ENCODE assay signal across 1 cellular context in the genomic region with DNA sequence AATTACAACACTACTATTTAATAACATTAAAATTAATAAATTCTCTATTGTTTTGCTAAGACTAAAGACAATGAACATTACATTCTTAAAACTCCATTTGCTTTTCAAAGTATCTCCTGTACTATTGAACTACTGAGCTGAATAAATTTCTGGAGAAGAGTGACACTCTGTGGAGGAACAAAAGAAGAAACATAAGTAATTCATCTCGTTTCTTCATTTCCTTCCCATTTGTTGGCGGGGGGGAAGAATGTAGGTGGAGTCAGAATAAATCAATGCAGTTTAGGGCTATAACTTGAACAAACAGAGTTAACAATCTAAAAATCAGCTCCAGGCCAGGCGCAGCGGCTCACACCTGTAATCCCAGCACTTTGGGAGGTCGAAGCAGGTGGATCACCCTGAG.
TF ChIP-seq lines count a peak whose summit lies in the region.

No MANE protein-coding gene starts in this region.

TF ChIP-seq in HepG2, 621 proteins besides CTCF, POLR2A, EP300 and RAD21 (continued from another document):
- TF ChIP-seq REXO4 (CRISPR knock-in tag; IDR thresholded peaks at IDR 0.05; ENCODE audit: borderline replicate concordance) (no peak), ZBTB42 (CRISPR knock-in tag; IDR thresholded peaks at IDR 0.05) (no peak), ZFP37 (CRISPR knock-in tag; IDR thresholded peaks at IDR 0.05; ENCODE audit: borderline replicate concordance) (no peak), ZNF615 (CRISPR knock-in tag; IDR thresholded peaks at IDR 0.05; ENCODE audit: borderline replicate concordance) (no peak), SOX5 (CRISPR knock-in tag; IDR thresholded peaks at IDR 0.05; ENCODE audit: borderline replicate concordance) (no peak), JUND (CRISPR knock-in tag; IDR thresholded peaks at IDR 0.05) (no peak), ZBTB7A (CRISPR knock-in tag; IDR thresholded peaks at IDR 0.05) (no peak), ZNF205 (CRISPR knock-in tag; IDR thresholded peaks at IDR 0.05) (no peak), BCL6 (CRISPR knock-in tag; IDR thresholded peaks at IDR 0.05) (no peak), CEBPB (IDR thresholded peaks at IDR 0.05; ENCODE audit: borderline replicate concordance, low read depth, low read length) (no peak), ZNF441 (CRISPR knock-in tag; IDR thresholded peaks at IDR 0.05; ENCODE audit: borderline replicate concordance) (no peak), MYNN (CRISPR knock-in tag; IDR thresholded peaks at IDR 0.05; ENCODE audit: low read depth) (no peak), FOXA1 (IDR thresholded peaks at IDR 0.05) (no peak), FOXA1 (CRISPR knock-in tag; IDR thresholded peaks at IDR 0.05) (no peak), HNRNPH1 (optimal IDR thresholded peaks at IDR 0.05; ENCODE audit: low read depth, low read length) (no peak), ZNF331 (CRISPR knock-in tag; IDR thresholded peaks at IDR 0.05) (no peak)
- TF ChIP-seq, protein P1, sequence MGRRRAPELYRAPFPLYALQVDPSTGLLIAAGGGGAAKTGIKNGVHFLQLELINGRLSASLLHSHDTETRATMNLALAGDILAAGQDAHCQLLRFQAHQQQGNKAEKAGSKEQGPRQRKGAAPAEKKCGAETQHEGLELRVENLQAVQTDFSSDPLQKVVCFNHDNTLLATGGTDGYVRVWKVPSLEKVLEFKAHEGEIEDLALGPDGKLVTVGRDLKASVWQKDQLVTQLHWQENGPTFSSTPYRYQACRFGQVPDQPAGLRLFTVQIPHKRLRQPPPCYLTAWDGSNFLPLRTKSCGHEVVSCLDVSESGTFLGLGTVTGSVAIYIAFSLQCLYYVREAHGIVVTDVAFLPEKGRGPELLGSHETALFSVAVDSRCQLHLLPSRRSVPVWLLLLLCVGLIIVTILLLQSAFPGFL (CRISPR knock-in tag; IDR thresholded peaks at IDR 0.05), result no peak
- TF ChIP-seq, protein P2, sequence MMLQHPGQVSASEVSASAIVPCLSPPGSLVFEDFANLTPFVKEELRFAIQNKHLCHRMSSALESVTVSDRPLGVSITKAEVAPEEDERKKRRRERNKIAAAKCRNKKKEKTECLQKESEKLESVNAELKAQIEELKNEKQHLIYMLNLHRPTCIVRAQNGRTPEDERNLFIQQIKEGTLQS (CRISPR knock-in tag; IDR thresholded peaks at IDR 0.05), result no peak
